8 cellular contexts compared by ENCODE assay signal in the genomic region with DNA sequence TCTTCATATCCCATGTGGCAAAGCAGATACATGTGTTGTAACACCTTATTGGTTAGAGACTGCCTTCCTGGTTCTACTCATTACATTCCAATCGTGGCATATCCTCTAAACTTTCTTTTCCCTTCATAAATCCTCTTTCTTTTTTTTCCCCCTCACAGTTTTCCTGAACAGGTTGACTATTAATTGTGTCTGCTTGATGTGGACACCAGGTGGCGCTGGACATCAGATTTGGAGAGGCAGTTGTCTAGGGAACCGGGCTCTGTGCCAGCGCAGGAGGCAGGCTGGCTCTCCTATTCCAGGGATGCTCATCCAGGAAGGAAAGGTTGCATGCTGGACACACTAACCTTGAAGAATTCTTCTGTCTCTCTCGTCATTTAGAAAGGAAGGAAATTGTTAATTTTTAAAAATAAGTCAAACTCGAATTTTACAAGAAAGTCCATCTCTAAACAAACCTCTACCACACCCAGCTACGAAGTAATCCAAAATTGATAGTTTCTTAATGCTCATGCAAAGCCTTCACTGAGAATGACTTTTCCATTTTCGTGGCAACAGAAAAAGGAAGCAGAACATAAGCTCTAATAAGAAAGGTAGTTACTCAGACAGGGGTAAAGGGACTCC. TPM values are rescaled to one million over a fixed set of nuclear protein-coding genes. Genes with fewer than 3 reads are reported as not detected.
A peak's percentile ranks its signal among the peaks of the same experiment; 100 is the strongest.
DNase-seq lines count a peak whose midpoint lies in the region; ATAC-seq and TF ChIP-seq lines count a peak whose summit lies in the region.

No MANE protein-coding gene starts in this region.

- no peaks in the 10 kb centered on the region for H3K4me1 ChIP-seq in left ventricle myocardium inferior

- H3K4me3 ChIP-seq in GM12875 (ENCODE audit: low read depth, low read length): no peak overlapping the region
- no peak overlapping the region for H3K4me3 ChIP-seq in left ventricle myocardium inferior
- no peak overlapping the region for H3K4me3 ChIP-seq in retinal pigment epithelial cell (ENCODE audit: low read length)

- DNase-seq in NCI-H1105 (lab: John Stamatoyannopoulos, UW) (peak; percentile 93), SW480 (ENCODE audit: low spot score) (peak; percentile 76), amniotic epithelial cell (ENCODE audit: low read depth) (peak; percentile 81), left ventricle myocardium inferior (peak; percentile 85), retinal pigment epithelial cell (ENCODE audit: low read depth) (peak; percentile 49), GOT3 (lab: John Stamatoyannopoulos, UW) (no peak)

- H3K9me3 ChIP-seq in left ventricle myocardium inferior (replicated peaks): no peaks in the 10 kb centered on the region

- peaks cover 21% of the 10 kb centered on the region for H3K27me3 ChIP-seq in left ventricle myocardium inferior (ENCODE audit: low read depth)

- H3K27ac ChIP-seq in left ventricle myocardium inferior (replicated peaks): no peak overlapping the region

- intact Hi-C loops in left ventricle myocardium inferior (cut with micrococcal nuclease): no loop called here

- no peaks in the 10 kb centered on the region for H3K36me3 ChIP-seq in left ventricle myocardium inferior

- peak; percentile 72; the same call in 1 of the 2 replicates for TF ChIP-seq CTCF in GM12875 (IDR thresholded peaks at IDR 0.05; ENCODE audit: borderline replicate concordance, insufficient read depth, low read depth, low read length)
- TF ChIP-seq CTCF in left ventricle myocardium inferior (IDR thresholded peaks at IDR 0.05; ENCODE audit: borderline replicate concordance): peak; percentile 85
- TF ChIP-seq CTCF in retinal pigment epithelial cell (conservative IDR thresholded peaks at IDR 0.05; ENCODE audit: low read depth, low read length): peak; percentile 82

- peak; percentile 88 for ATAC-seq in HG02588 (IDR thresholded peaks at IDR 0.05; ENCODE audit: unreplicated experiment)

RNA-seq across cellular contexts. Expression of a gene that starts 59.4 kb away (rescaled TPM):
- not detected for total RNA-seq in left ventricle myocardium inferior
